ENCODE assay signal across 1 cellular context in genomic region chr12:52199294-52199920, GRCh38.
TF ChIP-seq lines count a peak whose summit lies in the region.

No MANE protein-coding gene starts in this region.

TF ChIP-seq in HepG2, 621 proteins besides CTCF, POLR2A, EP300 and RAD21 (continued from another document):
- TF ChIP-seq ZBTB49 (CRISPR knock-in tag; IDR thresholded peaks at IDR 0.05; ENCODE audit: borderline replicate concordance) (no peak), ZNF549 (CRISPR knock-in tag; IDR thresholded peaks at IDR 0.05) (no peak), ZNF350 (CRISPR knock-in tag; IDR thresholded peaks at IDR 0.05; ENCODE audit: borderline replicate concordance, low read depth) (no peak), PAWR (CRISPR knock-in tag; IDR thresholded peaks at IDR 0.05; ENCODE audit: borderline replicate concordance) (no peak), HINFP (CRISPR knock-in tag; IDR thresholded peaks at IDR 0.05; ENCODE audit: low read depth) (no peak), ZZZ3 (CRISPR knock-in tag; IDR thresholded peaks at IDR 0.05; ENCODE audit: borderline replicate concordance) (no peak), NONO (IDR thresholded peaks at IDR 0.05) (no peak), NONO (CRISPR knock-in tag; conservative IDR thresholded peaks at IDR 0.05) (no peak), NR2F1 (CRISPR knock-in tag; IDR thresholded peaks at IDR 0.05) (no peak), ATF3 (CRISPR knock-in tag; IDR thresholded peaks at IDR 0.05) (no peak), UBTF (CRISPR knock-in tag; IDR thresholded peaks at IDR 0.05) (no peak), RFXANK (CRISPR knock-in tag; IDR thresholded peaks at IDR 0.05) (no peak), ZNF383 (CRISPR knock-in tag; IDR thresholded peaks at IDR 0.05; ENCODE audit: borderline replicate concordance) (no peak), ZMYM4 (CRISPR knock-in tag; IDR thresholded peaks at IDR 0.05) (no peak), ZHX1 (CRISPR knock-in tag; IDR thresholded peaks at IDR 0.05; ENCODE audit: low read depth) (no peak)
